8 cellular contexts compared by ENCODE assay signal in genomic region chr7:923108-924041, GRCh38. TPM values are rescaled to one million over a fixed set of nuclear protein-coding genes. Genes with fewer than 3 reads are reported as not detected.
DNase-seq lines count a peak whose midpoint lies in the region; ATAC-seq and TF ChIP-seq lines count a peak whose summit lies in the region.

No MANE protein-coding gene starts in this region.

- no peaks in the 10 kb centered on the region for H3K79me2 ChIP-seq in SK-N-SH (ENCODE audit: insufficient read depth)

- H3K9me2 ChIP-seq in SK-N-SH: no peaks in the 10 kb centered on the region

- no peaks in the 10 kb centered on the region for H4K20me1 ChIP-seq in SK-N-SH (ENCODE audit: insufficient read depth)

- no peak overlapping the region for H2AFZ ChIP-seq in SK-N-SH (ENCODE audit: low read depth)

- no peaks in the 10 kb centered on the region for H3K9me3 ChIP-seq in SK-N-SH

- no peak for TF ChIP-seq CTCF in SK-N-SH (IDR thresholded peaks at IDR 0.05)

- POLR2A ChIA-PET in SK-N-SH (lab: Yijun Ruan, JAX): no interaction called here

- TF ChIP-seq RAD21 in SK-N-SH (IDR thresholded peaks at IDR 0.05; ENCODE audit: low read length): no peak

- TF ChIP-seq EP300 in SK-N-SH (IDR thresholded peaks at IDR 0.05; ENCODE audit: borderline replicate concordance in 1 of 2, low read depth in 1 of 2, low read length in 1 of 2): no peak

- no peak overlapping the region; the same call in 1 of the 2 replicates for H3K4me2 ChIP-seq in SK-N-SH

- CTCF ChIA-PET in SK-N-SH (lab: Yijun Ruan, JAX): interaction anchor here (0.7 to 4.0 kb wide), 4 partner anchors 14 to 190 kb away, joined by 3 to 28 read pairs (median 4); partner anchors contain the start of gene ADAP1

- no peak overlapping the region for H3K9ac ChIP-seq in SK-N-SH

- H3K36me3 ChIP-seq in SK-N-SH (replicated peaks in 1 of 2; ENCODE audit: control insufficient read depth in 1 of 2, insufficient read depth in 2 of 2, low read length in 1 of 2): no peaks in the 10 kb centered on the region

- ATAC-seq in SK-N-SH treated with all-trans-retinoic acid at 6 μM for 48 hours (peak; percentile 15), HG03103 (IDR thresholded peaks at IDR 0.05; ENCODE audit: low read depth, unreplicated experiment) (peak; percentile 81)

- no peaks in the 10 kb centered on the region for H3F3A ChIP-seq in SK-N-SH (replicated peaks; ENCODE audit: insufficient read depth)

- DNase-seq in SK-N-SH (no peak), SIG-M5 treated with dmso at 0.1 percent for 504 hours (lab: John Stamatoyannopoulos, UW; ENCODE audit: unreplicated experiment) (peak; percentile 96), iris pigment epithelial cell (ENCODE audit: low read depth) (peak; percentile 25), NCI-H1417 treated with DMSO at 0.1 percent for 48 hours (lab: John Stamatoyannopoulos, UW) (no peak)
- DNase-seq in activated gamma-delta T cell treated with anti-CD3 and anti-CD28 coated beads, Interleukin-2, amount 50 U/mL, for 16 hours (ENCODE audit: low read depth): peak; percentile 95
- peak; percentile 84 to 93 for DNase-seq in stimulated activated CD4-positive, alpha-beta T cell treated with anti-CD3 and anti-CD28 coated beads, Interleukin-4, amount 100 ng/mL, for 4 hours

- 81% methylated on average over 30 of the region's 40 CpGs for WGBS in SK-N-SH (ENCODE audit: low lambda C conversion rate)

- no peak overlapping the region for H3K27ac ChIP-seq in SK-N-SH (ENCODE audit: low read depth in 2 of 2, low read length in 1 of 2)

- H3K27me3 ChIP-seq in SK-N-SH (ENCODE audit: insufficient read depth): no peaks in the 10 kb centered on the region

- no peak overlapping the region for H3K4me3 ChIP-seq in SK-N-SH (ENCODE audit: low read depth in 2 of 2, low read length in 1 of 2)

- H3K4me1 ChIP-seq in SK-N-SH (ENCODE audit: control insufficient read depth in 1 of 2, insufficient read depth in 2 of 2, low read depth in 1 of 2, low read length in 1 of 2): peaks cover 0 to 5% of the 10 kb centered on the region in 2 experiments; a peak in 1 of 4 replicates

TF ChIP-seq in SK-N-SH treated with all-trans-retinoic acid at 6 μM for 48 hours, 23 proteins besides CTCF, POLR2A, EP300 and RAD21 (continues in another document):
- TF ChIP-seq ZNF565 (CRISPR knock-in tag; conservative IDR thresholded peaks at IDR 0.05; ENCODE audit: low read depth): no peak
- no peak for TF ChIP-seq ZNF8 (CRISPR knock-in tag; IDR thresholded peaks at IDR 0.05)
- no peak for TF ChIP-seq POU6F1 (CRISPR knock-in tag; IDR thresholded peaks at IDR 0.05; ENCODE audit: borderline replicate concordance, low read depth)
- no peak for TF ChIP-seq TSHZ2 (CRISPR knock-in tag; IDR thresholded peaks at IDR 0.05)
- no peak for TF ChIP-seq BACH2 (CRISPR knock-in tag; IDR thresholded peaks at IDR 0.05; ENCODE audit: borderline replicate concordance)
- no peak for TF ChIP-seq ZFP3 (CRISPR knock-in tag; IDR thresholded peaks at IDR 0.05)
- TF ChIP-seq OSR1 (CRISPR knock-in tag; IDR thresholded peaks at IDR 0.05): no peak
- no peak for TF ChIP-seq ZFP30 (CRISPR knock-in tag; IDR thresholded peaks at IDR 0.05)

TF ChIP-seq in SK-N-SH, 30 proteins besides CTCF, POLR2A, EP300 and RAD21 (continues in another document):
- no peak for TF ChIP-seq TCF12 (IDR thresholded peaks at IDR 0.05)
- TF ChIP-seq MAX (IDR thresholded peaks at IDR 0.05; ENCODE audit: low read depth): no peak
- no peak for TF ChIP-seq MEF2A (IDR thresholded peaks at IDR 0.05; ENCODE audit: borderline replicate concordance, low read depth)
- TF ChIP-seq, protein P1, sequence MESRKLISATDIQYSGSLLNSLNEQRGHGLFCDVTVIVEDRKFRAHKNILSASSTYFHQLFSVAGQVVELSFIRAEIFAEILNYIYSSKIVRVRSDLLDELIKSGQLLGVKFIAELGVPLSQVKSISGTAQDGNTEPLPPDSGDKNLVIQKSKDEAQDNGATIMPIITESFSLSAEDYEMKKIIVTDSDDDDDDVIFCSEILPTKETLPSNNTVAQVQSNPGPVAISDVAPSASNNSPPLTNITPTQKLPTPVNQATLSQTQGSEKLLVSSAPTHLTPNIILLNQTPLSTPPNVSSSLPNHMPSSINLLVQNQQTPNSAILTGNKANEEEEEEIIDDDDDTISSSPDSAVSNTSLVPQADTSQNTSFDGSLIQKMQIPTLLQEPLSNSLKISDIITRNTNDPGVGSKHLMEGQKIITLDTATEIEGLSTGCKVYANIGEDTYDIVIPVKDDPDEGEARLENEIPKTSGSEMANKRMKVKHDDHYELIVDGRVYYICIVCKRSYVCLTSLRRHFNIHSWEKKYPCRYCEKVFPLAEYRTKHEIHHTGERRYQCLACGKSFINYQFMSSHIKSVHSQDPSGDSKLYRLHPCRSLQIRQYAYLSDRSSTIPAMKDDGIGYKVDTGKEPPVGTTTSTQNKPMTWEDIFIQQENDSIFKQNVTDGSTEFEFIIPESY (IDR thresholded peaks at IDR 0.05; ENCODE audit: borderline replicate concordance, low read depth): no peak
- TF ChIP-seq MXI1 (IDR thresholded peaks at IDR 0.05; ENCODE audit: low read depth, low read length): no peak
- no peak for TF ChIP-seq RXRA (IDR thresholded peaks at IDR 0.05; ENCODE audit: borderline replicate concordance, low read depth)
- TF ChIP-seq SMC3 (IDR thresholded peaks at IDR 0.05; ENCODE audit: low read depth, low read length): no peak
- TF ChIP-seq, protein P2, sequence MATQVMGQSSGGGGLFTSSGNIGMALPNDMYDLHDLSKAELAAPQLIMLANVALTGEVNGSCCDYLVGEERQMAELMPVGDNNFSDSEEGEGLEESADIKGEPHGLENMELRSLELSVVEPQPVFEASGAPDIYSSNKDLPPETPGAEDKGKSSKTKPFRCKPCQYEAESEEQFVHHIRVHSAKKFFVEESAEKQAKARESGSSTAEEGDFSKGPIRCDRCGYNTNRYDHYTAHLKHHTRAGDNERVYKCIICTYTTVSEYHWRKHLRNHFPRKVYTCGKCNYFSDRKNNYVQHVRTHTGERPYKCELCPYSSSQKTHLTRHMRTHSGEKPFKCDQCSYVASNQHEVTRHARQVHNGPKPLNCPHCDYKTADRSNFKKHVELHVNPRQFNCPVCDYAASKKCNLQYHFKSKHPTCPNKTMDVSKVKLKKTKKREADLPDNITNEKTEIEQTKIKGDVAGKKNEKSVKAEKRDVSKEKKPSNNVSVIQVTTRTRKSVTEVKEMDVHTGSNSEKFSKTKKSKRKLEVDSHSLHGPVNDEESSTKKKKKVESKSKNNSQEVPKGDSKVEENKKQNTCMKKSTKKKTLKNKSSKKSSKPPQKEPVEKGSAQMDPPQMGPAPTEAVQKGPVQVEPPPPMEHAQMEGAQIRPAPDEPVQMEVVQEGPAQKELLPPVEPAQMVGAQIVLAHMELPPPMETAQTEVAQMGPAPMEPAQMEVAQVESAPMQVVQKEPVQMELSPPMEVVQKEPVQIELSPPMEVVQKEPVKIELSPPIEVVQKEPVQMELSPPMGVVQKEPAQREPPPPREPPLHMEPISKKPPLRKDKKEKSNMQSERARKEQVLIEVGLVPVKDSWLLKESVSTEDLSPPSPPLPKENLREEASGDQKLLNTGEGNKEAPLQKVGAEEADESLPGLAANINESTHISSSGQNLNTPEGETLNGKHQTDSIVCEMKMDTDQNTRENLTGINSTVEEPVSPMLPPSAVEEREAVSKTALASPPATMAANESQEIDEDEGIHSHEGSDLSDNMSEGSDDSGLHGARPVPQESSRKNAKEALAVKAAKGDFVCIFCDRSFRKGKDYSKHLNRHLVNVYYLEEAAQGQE (IDR thresholded peaks at IDR 0.05; ENCODE audit: low read depth, low read length): no peak
- no peak for TF ChIP-seq USF2 (IDR thresholded peaks at IDR 0.05; ENCODE audit: borderline replicate concordance, low read depth, low read length)
- TF ChIP-seq RCOR1 (IDR thresholded peaks at IDR 0.05; ENCODE audit: low read length): no peak
- TF ChIP-seq POLR2AphosphoS5 (IDR thresholded peaks at IDR 0.05; ENCODE audit: low read depth, low read length): no peak
- TF ChIP-seq FOXM1 (IDR thresholded peaks at IDR 0.05; ENCODE audit: low read depth): no peak
- no peak for TF ChIP-seq GABPA (IDR thresholded peaks at IDR 0.05; ENCODE audit: low read depth)
- no peak for TF ChIP-seq FOXJ3 (CRISPR knock-in tag; IDR thresholded peaks at IDR 0.05)
- TF ChIP-seq CHD2 (IDR thresholded peaks at IDR 0.05; ENCODE audit: low read length, partially characterized antibody): no peak
- no peak for TF ChIP-seq NRF1 (IDR thresholded peaks at IDR 0.05; ENCODE audit: low read depth, low read length)
- no peak for TF ChIP-seq EZH2phosphoT487 (IDR thresholded peaks at IDR 0.05; ENCODE audit: borderline replicate concordance, low read depth)
- no peak for TF ChIP-seq USF1 (IDR thresholded peaks at IDR 0.05; ENCODE audit: borderline replicate concordance, low read depth)

RNA-seq across cellular contexts. Expression of gene ADAP1, which starts 31.1 kb away (rescaled TPM):
- 3.2 and 5.4 TPM in 2 replicates for polyA plus RNA-seq in SK-N-SH (2012; rRNA removed)
- 2.0 and 2.8 TPM in 2 replicates for polyA plus RNA-seq in SK-N-SH (2012; cell fraction: cytosol; rRNA removed)
- polyA plus RNA-seq in SK-N-SH (2012; cell fraction: nucleus; rRNA removed): 8.1 and 8.6 TPM in 2 replicates

RNA-seq across cellular contexts. Expression of gene GET4, which starts 47.0 kb away (rescaled TPM):
- 63.1 and 65.4 TPM in 2 replicates for polyA plus RNA-seq in SK-N-SH (2012; rRNA removed)
- polyA plus RNA-seq in SK-N-SH (2012; cell fraction: cytosol; rRNA removed): 20.4 and 32.7 TPM in 2 replicates
- 341 and 380 TPM in 2 replicates for polyA plus RNA-seq in SK-N-SH (2012; cell fraction: nucleus; rRNA removed)

RNA-seq across cellular contexts. Expression of gene COX19, which starts 52.0 kb away (rescaled TPM):
- polyA plus RNA-seq in SK-N-SH (2012; rRNA removed): 7.6 TPM in 2 replicates
- 6.4 and 7.5 TPM in 2 replicates for polyA plus RNA-seq in SK-N-SH (2012; cell fraction: cytosol; rRNA removed)
- polyA plus RNA-seq in SK-N-SH (2012; cell fraction: nucleus; rRNA removed): 15.5 and 19.8 TPM in 2 replicates

RNA-seq across cellular contexts. Expression of gene CYP2W1, which starts 59.6 kb away (rescaled TPM):
- 0.06 and 0.10 TPM in 2 replicates for polyA plus RNA-seq in SK-N-SH (2012; rRNA removed)
- polyA plus RNA-seq in SK-N-SH (2012; cell fraction: cytosol; rRNA removed): 0.03 TPM in 1 of 2 replicates, not detected in the other
- polyA plus RNA-seq in SK-N-SH (2012; cell fraction: nucleus; rRNA removed): 0.38 and 0.48 TPM in 2 replicates

Comparison
In these comparisons a context has a peak if more than half of its experiments do, and no peak if none do; other contexts are left out.
1. DNase-seq: peak in SIG-M5 treated with dmso at 0.1 percent for 504 hours (single experiment), activated gamma-delta T cell treated with anti-CD3 and anti-CD28 coated beads, Interleukin-2, amount 50 U/mL, for 16 hours (single experiment), iris pigment epithelial cell (single experiment) and stimulated activated CD4-positive, alpha-beta T cell treated with anti-CD3 and anti-CD28 coated beads, Interleukin-4, amount 100 ng/mL, for 4 hours (2 of 2); none in SK-N-SH (single experiment) and NCI-H1417 treated with DMSO at 0.1 percent for 48 hours (single experiment).